Comparison of ENCODE assay signal across 1 cellular context in genomic region chr2:190499976-190500588, GRCh38.
A peak's percentile ranks its signal among the peaks of the same experiment; 100 is the strongest.
TF ChIP-seq lines count a peak whose summit lies in the region.

No MANE protein-coding gene starts in this region.

TF ChIP-seq in HepG2, 621 proteins besides CTCF, POLR2A, EP300 and RAD21:
- no peak for TF ChIP-seq ZNF780A (CRISPR knock-in tag; IDR thresholded peaks at IDR 0.05)
- TF ChIP-seq, protein P1, sequence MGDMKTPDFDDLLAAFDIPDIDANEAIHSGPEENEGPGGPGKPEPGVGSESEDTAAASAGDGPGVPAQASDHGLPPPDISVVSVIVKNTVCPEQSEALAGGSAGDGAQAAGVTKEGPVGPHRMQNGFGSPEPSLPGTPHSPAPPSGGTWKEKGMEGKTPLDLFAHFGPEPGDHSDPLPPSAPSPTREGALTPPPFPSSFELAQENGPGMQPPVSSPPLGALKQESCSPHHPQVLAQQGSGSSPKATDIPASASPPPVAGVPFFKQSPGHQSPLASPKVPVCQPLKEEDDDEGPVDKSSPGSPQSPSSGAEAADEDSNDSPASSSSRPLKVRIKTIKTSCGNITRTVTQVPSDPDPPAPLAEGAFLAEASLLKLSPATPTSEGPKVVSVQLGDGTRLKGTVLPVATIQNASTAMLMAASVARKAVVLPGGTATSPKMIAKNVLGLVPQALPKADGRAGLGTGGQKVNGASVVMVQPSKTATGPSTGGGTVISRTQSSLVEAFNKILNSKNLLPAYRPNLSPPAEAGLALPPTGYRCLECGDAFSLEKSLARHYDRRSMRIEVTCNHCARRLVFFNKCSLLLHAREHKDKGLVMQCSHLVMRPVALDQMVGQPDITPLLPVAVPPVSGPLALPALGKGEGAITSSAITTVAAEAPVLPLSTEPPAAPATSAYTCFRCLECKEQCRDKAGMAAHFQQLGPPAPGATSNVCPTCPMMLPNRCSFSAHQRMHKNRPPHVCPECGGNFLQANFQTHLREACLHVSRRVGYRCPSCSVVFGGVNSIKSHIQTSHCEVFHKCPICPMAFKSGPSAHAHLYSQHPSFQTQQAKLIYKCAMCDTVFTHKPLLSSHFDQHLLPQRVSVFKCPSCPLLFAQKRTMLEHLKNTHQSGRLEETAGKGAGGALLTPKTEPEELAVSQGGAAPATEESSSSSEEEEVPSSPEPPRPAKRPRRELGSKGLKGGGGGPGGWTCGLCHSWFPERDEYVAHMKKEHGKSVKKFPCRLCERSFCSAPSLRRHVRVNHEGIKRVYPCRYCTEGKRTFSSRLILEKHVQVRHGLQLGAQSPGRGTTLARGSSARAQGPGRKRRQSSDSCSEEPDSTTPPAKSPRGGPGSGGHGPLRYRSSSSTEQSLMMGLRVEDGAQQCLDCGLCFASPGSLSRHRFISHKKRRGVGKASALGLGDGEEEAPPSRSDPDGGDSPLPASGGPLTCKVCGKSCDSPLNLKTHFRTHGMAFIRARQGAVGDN (CRISPR knock-in tag; IDR thresholded peaks at IDR 0.05) = peak; percentile 41
- TF ChIP-seq NONO (IDR thresholded peaks at IDR 0.05) = no peak
- TF ChIP-seq NONO (CRISPR knock-in tag; conservative IDR thresholded peaks at IDR 0.05) = 0 out of 2 replicates have a peak, but pooled peaks have one; percentile 49
- TF ChIP-seq ZNF549 (CRISPR knock-in tag; IDR thresholded peaks at IDR 0.05) = no peak
- TF ChIP-seq, protein P2, sequence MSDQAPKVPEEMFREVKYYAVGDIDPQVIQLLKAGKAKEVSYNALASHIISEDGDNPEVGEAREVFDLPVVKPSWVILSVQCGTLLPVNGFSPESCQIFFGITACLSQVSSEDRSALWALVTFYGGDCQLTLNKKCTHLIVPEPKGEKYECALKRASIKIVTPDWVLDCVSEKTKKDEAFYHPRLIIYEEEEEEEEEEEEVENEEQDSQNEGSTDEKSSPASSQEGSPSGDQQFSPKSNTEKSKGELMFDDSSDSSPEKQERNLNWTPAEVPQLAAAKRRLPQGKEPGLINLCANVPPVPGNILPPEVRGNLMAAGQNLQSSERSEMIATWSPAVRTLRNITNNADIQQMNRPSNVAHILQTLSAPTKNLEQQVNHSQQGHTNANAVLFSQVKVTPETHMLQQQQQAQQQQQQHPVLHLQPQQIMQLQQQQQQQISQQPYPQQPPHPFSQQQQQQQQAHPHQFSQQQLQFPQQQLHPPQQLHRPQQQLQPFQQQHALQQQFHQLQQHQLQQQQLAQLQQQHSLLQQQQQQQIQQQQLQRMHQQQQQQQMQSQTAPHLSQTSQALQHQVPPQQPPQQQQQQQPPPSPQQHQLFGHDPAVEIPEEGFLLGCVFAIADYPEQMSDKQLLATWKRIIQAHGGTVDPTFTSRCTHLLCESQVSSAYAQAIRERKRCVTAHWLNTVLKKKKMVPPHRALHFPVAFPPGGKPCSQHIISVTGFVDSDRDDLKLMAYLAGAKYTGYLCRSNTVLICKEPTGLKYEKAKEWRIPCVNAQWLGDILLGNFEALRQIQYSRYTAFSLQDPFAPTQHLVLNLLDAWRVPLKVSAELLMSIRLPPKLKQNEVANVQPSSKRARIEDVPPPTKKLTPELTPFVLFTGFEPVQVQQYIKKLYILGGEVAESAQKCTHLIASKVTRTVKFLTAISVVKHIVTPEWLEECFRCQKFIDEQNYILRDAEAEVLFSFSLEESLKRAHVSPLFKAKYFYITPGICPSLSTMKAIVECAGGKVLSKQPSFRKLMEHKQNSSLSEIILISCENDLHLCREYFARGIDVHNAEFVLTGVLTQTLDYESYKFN (CRISPR knock-in tag; conservative IDR thresholded peaks at IDR 0.05) = peak; percentile 39; the same call in 1 of the 2 replicates
- TF ChIP-seq ZBTB38 (CRISPR knock-in tag; IDR thresholded peaks at IDR 0.05) = peak; percentile 31; the same call in 1 of the 2 replicates
- no peak for TF ChIP-seq ZNF782 (CRISPR knock-in tag; IDR thresholded peaks at IDR 0.05; ENCODE audit: borderline replicate concordance)
- TF ChIP-seq ZNF292 (CRISPR knock-in tag; IDR thresholded peaks at IDR 0.05; ENCODE audit: borderline replicate concordance, low read depth) = peak; percentile 52; the same call in 1 of the 2 replicates
- 0 out of 2 replicates have a peak, but pooled peaks have one; percentile 31 for TF ChIP-seq SALL1 (CRISPR knock-in tag; IDR thresholded peaks at IDR 0.05)
- no peak for TF ChIP-seq ZNF317 (CRISPR knock-in tag; IDR thresholded peaks at IDR 0.05)
- TF ChIP-seq, protein P3, sequence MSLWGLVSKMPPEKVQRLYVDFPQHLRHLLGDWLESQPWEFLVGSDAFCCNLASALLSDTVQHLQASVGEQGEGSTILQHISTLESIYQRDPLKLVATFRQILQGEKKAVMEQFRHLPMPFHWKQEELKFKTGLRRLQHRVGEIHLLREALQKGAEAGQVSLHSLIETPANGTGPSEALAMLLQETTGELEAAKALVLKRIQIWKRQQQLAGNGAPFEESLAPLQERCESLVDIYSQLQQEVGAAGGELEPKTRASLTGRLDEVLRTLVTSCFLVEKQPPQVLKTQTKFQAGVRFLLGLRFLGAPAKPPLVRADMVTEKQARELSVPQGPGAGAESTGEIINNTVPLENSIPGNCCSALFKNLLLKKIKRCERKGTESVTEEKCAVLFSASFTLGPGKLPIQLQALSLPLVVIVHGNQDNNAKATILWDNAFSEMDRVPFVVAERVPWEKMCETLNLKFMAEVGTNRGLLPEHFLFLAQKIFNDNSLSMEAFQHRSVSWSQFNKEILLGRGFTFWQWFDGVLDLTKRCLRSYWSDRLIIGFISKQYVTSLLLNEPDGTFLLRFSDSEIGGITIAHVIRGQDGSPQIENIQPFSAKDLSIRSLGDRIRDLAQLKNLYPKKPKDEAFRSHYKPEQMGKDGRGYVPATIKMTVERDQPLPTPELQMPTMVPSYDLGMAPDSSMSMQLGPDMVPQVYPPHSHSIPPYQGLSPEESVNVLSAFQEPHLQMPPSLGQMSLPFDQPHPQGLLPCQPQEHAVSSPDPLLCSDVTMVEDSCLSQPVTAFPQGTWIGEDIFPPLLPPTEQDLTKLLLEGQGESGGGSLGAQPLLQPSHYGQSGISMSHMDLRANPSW (CRISPR knock-in tag; IDR thresholded peaks at IDR 0.05; ENCODE audit: borderline replicate concordance) = no peak
- peak; percentile 71 for TF ChIP-seq CEBPG (CRISPR knock-in tag; IDR thresholded peaks at IDR 0.05)
- 0 out of 2 replicates have a peak, but pooled peaks have one; percentile 22 for TF ChIP-seq FOXA3 (CRISPR knock-in tag; IDR thresholded peaks at IDR 0.05)
- peak; percentile 44; the same call in 1 of the 2 replicates for TF ChIP-seq GATAD2A (CRISPR knock-in tag; IDR thresholded peaks at IDR 0.05)
- TF ChIP-seq HOMEZ (CRISPR knock-in tag; IDR thresholded peaks at IDR 0.05; ENCODE audit: low read depth) = peak; percentile 32; the same call in 1 of the 2 replicates
- TF ChIP-seq, protein P4, sequence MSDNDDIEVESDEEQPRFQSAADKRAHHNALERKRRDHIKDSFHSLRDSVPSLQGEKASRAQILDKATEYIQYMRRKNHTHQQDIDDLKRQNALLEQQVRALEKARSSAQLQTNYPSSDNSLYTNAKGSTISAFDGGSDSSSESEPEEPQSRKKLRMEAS (IDR thresholded peaks at IDR 0.05) = 0 out of 2 replicates have a peak, but pooled peaks have one; percentile 20
- no peak for TF ChIP-seq FOXA1 (IDR thresholded peaks at IDR 0.05)
- peak; percentile 23; the same call in 1 of the 2 replicates for TF ChIP-seq FOXA1 (CRISPR knock-in tag; IDR thresholded peaks at IDR 0.05)
- TF ChIP-seq, protein P5, sequence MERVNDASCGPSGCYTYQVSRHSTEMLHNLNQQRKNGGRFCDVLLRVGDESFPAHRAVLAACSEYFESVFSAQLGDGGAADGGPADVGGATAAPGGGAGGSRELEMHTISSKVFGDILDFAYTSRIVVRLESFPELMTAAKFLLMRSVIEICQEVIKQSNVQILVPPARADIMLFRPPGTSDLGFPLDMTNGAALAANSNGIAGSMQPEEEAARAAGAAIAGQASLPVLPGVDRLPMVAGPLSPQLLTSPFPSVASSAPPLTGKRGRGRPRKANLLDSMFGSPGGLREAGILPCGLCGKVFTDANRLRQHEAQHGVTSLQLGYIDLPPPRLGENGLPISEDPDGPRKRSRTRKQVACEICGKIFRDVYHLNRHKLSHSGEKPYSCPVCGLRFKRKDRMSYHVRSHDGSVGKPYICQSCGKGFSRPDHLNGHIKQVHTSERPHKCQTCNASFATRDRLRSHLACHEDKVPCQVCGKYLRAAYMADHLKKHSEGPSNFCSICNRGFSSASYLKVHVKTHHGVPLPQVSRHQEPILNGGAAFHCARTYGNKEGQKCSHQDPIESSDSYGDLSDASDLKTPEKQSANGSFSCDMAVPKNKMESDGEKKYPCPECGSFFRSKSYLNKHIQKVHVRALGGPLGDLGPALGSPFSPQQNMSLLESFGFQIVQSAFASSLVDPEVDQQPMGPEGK (CRISPR knock-in tag; IDR thresholded peaks at IDR 0.05) = 0 out of 2 replicates have a peak, but pooled peaks have one; percentile 39
- 0 out of 2 replicates have a peak, but pooled peaks have one; percentile 14 for TF ChIP-seq ELF3 (CRISPR knock-in tag; IDR thresholded peaks at IDR 0.05)
